13 cellular contexts compared by ENCODE assay signal in genomic region chr3:184259396-184259877, GRCh38. TPM values are rescaled to one million over a fixed set of nuclear protein-coding genes. Genes with fewer than 3 reads are reported as not detected.
DNase-seq lines count a peak whose midpoint lies in the region; ATAC-seq, FAIRE-seq and TF ChIP-seq lines count a peak whose summit lies in the region.
"Had no signal": no experiment of that assay in that cellular context is flagged by ENCODE, and none has a peak within 500 bp of the region (broad histone marks: within the 10 kb centered on the region; RNA-seq: fewer than 3 reads in every experiment).

No MANE protein-coding gene starts in this region.

- H3K36me3 ChIP-seq in hepatocyte (replicated peaks; ENCODE audit: insufficient read depth, low read depth) (no peaks in the 10 kb centered on the region), smooth muscle cell (ENCODE audit: low read depth) (no peaks in the 10 kb centered on the region)
- H3K36me3 ChIP-seq: Peyer's patch had no signal

- H3K4me1 Mint-ChIP-seq in activated T-cell treated with anti-CD3 and anti-CD28 coated beads, Interleukin-2, amount 50 U/mL, for 72 hours (ENCODE audit: low read depth) = peaks cover 33% of the 10 kb centered on the region
- H3K4me1 Mint-ChIP-seq in IgD-negative memory B cell = peaks cover 8 to 13% (median 12%) of the 10 kb centered on the region in 3 donors

- no peak overlapping the region for H3K9ac ChIP-seq in smooth muscle cell (ENCODE audit: low read depth)

- WGBS in hepatocyte (ENCODE audit: low lambda C conversion rate, missing lambda C conversion rate) = 28% methylated on average over 17 of the region's 28 CpGs
- 22% methylated on average over 26 of the region's 28 CpGs for WGBS in smooth muscle cell (ENCODE audit: low lambda C conversion rate)

- H3K9me3 ChIP-seq in hepatocyte (ENCODE audit: low read depth) = no peaks in the 10 kb centered on the region
- no peaks in the 10 kb centered on the region for H3K9me3 ChIP-seq in smooth muscle cell (replicated peaks; ENCODE audit: low read depth)
- H3K9me3 ChIP-seq: esophagus squamous epithelium, Peyer's patch had no signal

- no peak for DNase-seq in activated T-cell treated with anti-CD3 and anti-CD28 coated beads, Interleukin-2, amount 50 U/mL, for 72 hours
- no peak for DNase-seq in activated T-cell treated with anti-CD3 and anti-CD28 coated beads, Interleukin-2, amount 50 U/mL, for 48 hours
- no peak for DNase-seq in hepatocyte (ENCODE audit: low spot score)
- no peak for DNase-seq in smooth muscle cell (lab: John Stamatoyannopoulos, UW; ENCODE audit: unreplicated experiment)
- DNase-seq in GM12892 (ENCODE audit: insufficient read length) = no peak
- DNase-seq: esophagus squamous epithelium, small intestine had no signal

- H3F3A ChIP-seq in smooth muscle cell (ENCODE audit: low read depth) = peaks cover 6% of the 10 kb centered on the region

- no peaks in the 10 kb centered on the region for H3K9me3 Mint-ChIP-seq in activated T-cell treated with anti-CD3 and anti-CD28 coated beads, Interleukin-2, amount 50 U/mL, for 72 hours
- H3K9me3 Mint-ChIP-seq in IgD-negative memory B cell = no peaks in the 10 kb centered on the region

- TF ChIP-seq POLR2A in GM12892 (IDR thresholded peaks at IDR 0.05; ENCODE audit: low read depth, low read length) = no peak

- peaks cover 2 to 6% of the 10 kb centered on the region in 2 donors for H3K36me3 Mint-ChIP-seq in activated T-cell treated with anti-CD3 and anti-CD28 coated beads, Interleukin-2, amount 50 U/mL, for 72 hours (ENCODE audit: insufficient read depth in 2 of 2)
- peaks cover 6% of the 10 kb centered on the region for H3K36me3 Mint-ChIP-seq in IgD-negative memory B cell

- TF ChIP-seq CTCF in hepatocyte (IDR thresholded peaks at IDR 0.05; ENCODE audit: poor library complexity) (no peak), smooth muscle cell (IDR thresholded peaks at IDR 0.05; ENCODE audit: borderline replicate concordance, insufficient read depth, poor library complexity, severe bottlenecking) (no peak)

- H3K4me1 ChIP-seq in hepatocyte (ENCODE audit: insufficient read depth) (peaks cover 19% of the 10 kb centered on the region), smooth muscle cell (ENCODE audit: low read depth) (peaks cover 18% of the 10 kb centered on the region)

- H4K20me1 ChIP-seq in hepatocyte (ENCODE audit: insufficient read depth, poor library complexity, severe bottlenecking) (no peaks in the 10 kb centered on the region), smooth muscle cell (ENCODE audit: low read depth) (peaks cover 21% of the 10 kb centered on the region)

- H3K79me2 ChIP-seq in hepatocyte (no peaks in the 10 kb centered on the region), smooth muscle cell (ENCODE audit: low read depth) (no peaks in the 10 kb centered on the region)

- H3K27ac ChIP-seq in hepatocyte = no peak overlapping the region
- H3K27ac ChIP-seq in smooth muscle cell (ENCODE audit: low read depth) = no peak overlapping the region
- H3K27ac ChIP-seq: esophagus squamous epithelium, Peyer's patch had no signal

- H3K4me3 ChIP-seq in hepatocyte (no peak overlapping the region), smooth muscle cell (peak overlapping the region; percentile 18)

- no peaks in the 10 kb centered on the region for H3K9me2 ChIP-seq in hepatocyte (replicated peaks; ENCODE audit: insufficient read depth)

- H3K4me2 ChIP-seq in hepatocyte (peak overlapping the region; percentile 97), smooth muscle cell (peak overlapping the region; percentile 81)

- ATAC-seq in activated T-cell treated with anti-CD3 and anti-CD28 coated beads, Interleukin-2, amount 50 U/mL, for 72 hours (replicated peaks in 1 of 2) = no peak
- ATAC-seq in HG02763 (IDR thresholded peaks at IDR 0.05; ENCODE audit: unreplicated experiment) (no peak), GM21825 (IDR thresholded peaks at IDR 0.05; ENCODE audit: unreplicated experiment) (no peak)

- H2AFZ ChIP-seq in hepatocyte (no peak overlapping the region), smooth muscle cell (ENCODE audit: low read depth) (no peak overlapping the region)

- H3K27ac Mint-ChIP-seq in activated T-cell treated with anti-CD3 and anti-CD28 coated beads, Interleukin-2, amount 50 U/mL, for 72 hours = no peak overlapping the region
- peak overlapping the region in 2 of 3 donors; percentile 14 to 26 for H3K27ac Mint-ChIP-seq in IgD-negative memory B cell

- H3K27me3 ChIP-seq in hepatocyte = peaks cover 49% of the 10 kb centered on the region
- peaks cover 52% of the 10 kb centered on the region for H3K27me3 ChIP-seq in smooth muscle cell (ENCODE audit: low read depth)

- FAIRE-seq in GM12892 (lab: Jason Lieb, UNC) = no peak
- FAIRE-seq: small intestine had no signal

- H3K4me3 Mint-ChIP-seq in activated T-cell treated with anti-CD3 and anti-CD28 coated beads, Interleukin-2, amount 50 U/mL, for 72 hours = peak overlapping the region; percentile 71 to 79
- peak overlapping the region in 3 of 4 donors; percentile 27 to 61 (median 50) for H3K4me3 Mint-ChIP-seq in IgD-negative memory B cell

- peaks cover 27% of the 10 kb centered on the region for H3K27me3 Mint-ChIP-seq in activated T-cell treated with anti-CD3 and anti-CD28 coated beads, Interleukin-2, amount 50 U/mL, for 72 hours (ENCODE audit: low read depth)
- H3K27me3 Mint-ChIP-seq in IgD-negative memory B cell = peaks cover 26% of the 10 kb centered on the region

RNA-seq across cellular contexts. Expression of gene CAMK2N2, which starts 1.9 kb away (rescaled TPM):
- under 1 TPM; 0.24 to 0.35 TPM for total RNA-seq in activated T-cell treated with anti-CD3 and anti-CD28 coated beads, Interleukin-2, amount 50 U/mL, for 72 hours
- polyA plus RNA-seq in IgD-negative memory B cell (not detected), hepatocyte (0.11 and 0.30 TPM in 2 replicates), smooth muscle cell (0.18 TPM in 1 of 2 replicates, not detected in the other)
- total RNA-seq in hepatocyte (not detected in 2 replicates), smooth muscle cell (not detected in 2 replicates)
- polyA plus RNA-seq in GM12892 (2012; ENCODE audit: missing spikeins) = not detected
- total RNA-seq: bronchial epithelial cell, esophagus squamous epithelium, Peyer's patch had no signal

RNA-seq across cellular contexts. Expression of gene EEF1AKMT4, which starts 10.0 kb away (rescaled TPM):
- total RNA-seq in activated T-cell treated with anti-CD3 and anti-CD28 coated beads, Interleukin-2, amount 50 U/mL, for 72 hours = 1 to 10 TPM; 3.5 to 3.6 TPM
- polyA plus RNA-seq in IgD-negative memory B cell = 3.2 TPM
- 8.4 and 9.8 TPM in 2 replicates for total RNA-seq in hepatocyte
- 13.5 and 16.5 TPM in 2 replicates for polyA plus RNA-seq in hepatocyte
- 4.1 and 4.7 TPM in 2 replicates for total RNA-seq in smooth muscle cell
- 5.8 and 9.1 TPM in 2 replicates for polyA plus RNA-seq in smooth muscle cell
- polyA plus RNA-seq in GM12892 (2012; ENCODE audit: missing spikeins) = 5.6 TPM

RNA-seq across cellular contexts. Expression of gene ALG3, which starts 10.7 kb away (rescaled TPM):
- total RNA-seq in activated T-cell treated with anti-CD3 and anti-CD28 coated beads, Interleukin-2, amount 50 U/mL, for 72 hours = 10 to 100 TPM; 22.7 to 26.3 TPM
- polyA plus RNA-seq in IgD-negative memory B cell (72.3 TPM), hepatocyte (120 and 122 TPM in 2 replicates), smooth muscle cell (91.2 and 96.7 TPM in 2 replicates)
- total RNA-seq in hepatocyte (52.3 and 68.9 TPM in 2 replicates), smooth muscle cell (48.8 and 95.2 TPM in 2 replicates)
- 16.7 TPM for polyA plus RNA-seq in GM12892 (2012; ENCODE audit: missing spikeins)

RNA-seq across cellular contexts. Expression of gene ECE2, which starts 16.4 kb away (rescaled TPM):
- total RNA-seq in activated T-cell treated with anti-CD3 and anti-CD28 coated beads, Interleukin-2, amount 50 U/mL, for 72 hours = not detected
- polyA plus RNA-seq in IgD-negative memory B cell = not detected
- total RNA-seq in hepatocyte = not detected in 2 replicates
- polyA plus RNA-seq in hepatocyte = not detected in 2 replicates
- total RNA-seq in smooth muscle cell = not detected in 2 replicates
- polyA plus RNA-seq in smooth muscle cell = not detected in 2 replicates
- not detected for polyA plus RNA-seq in GM12892 (2012; ENCODE audit: missing spikeins)
- total RNA-seq: bronchial epithelial cell, esophagus squamous epithelium, Peyer's patch had no signal
- polyA plus RNA-seq: BJ had no signal

RNA-seq across cellular contexts. Expression of gene VWA5B2, which starts 30.1 kb away (rescaled TPM):
- total RNA-seq in activated T-cell treated with anti-CD3 and anti-CD28 coated beads, Interleukin-2, amount 50 U/mL, for 72 hours = under 1 TPM in 1 of 2 donors, not detected in 1; 0.07 TPM
- polyA plus RNA-seq in IgD-negative memory B cell (0.20 TPM), hepatocyte (1.0 and 1.5 TPM in 2 replicates), smooth muscle cell (0.70 TPM in 1 of 2 replicates, not detected in the other)
- total RNA-seq in hepatocyte (0.40 and 3.2 TPM in 2 replicates), smooth muscle cell (not detected in 2 replicates)
- not detected for polyA plus RNA-seq in GM12892 (2012; ENCODE audit: missing spikeins)
- total RNA-seq: bronchial epithelial cell had no signal
- polyA plus RNA-seq: BJ had no signal
